9 cellular contexts compared by ENCODE assay signal in genomic region chr6:24283043-24283985, GRCh38.
A peak's percentile ranks its signal among the peaks of the same experiment; 100 is the strongest.
DNase-seq lines count a peak whose midpoint lies in the region; ATAC-seq and TF ChIP-seq lines count a peak whose summit lies in the region.
"Had no signal": no experiment of that assay in that cellular context is flagged by ENCODE, and none has a peak within 500 bp of the region (broad histone marks: within the 10 kb centered on the region; RNA-seq: fewer than 3 reads in every experiment).

No MANE protein-coding gene starts in this region.

- no peak overlapping the region for H3K27ac Mint-ChIP-seq in activated CD8-positive, alpha-beta T cell treated with anti-CD3 and anti-CD28 coated beads for 36 hours
- H3K27ac Mint-ChIP-seq in naive thymus-derived CD4-positive, alpha-beta T cell, result no peak overlapping the region
- H3K27ac Mint-ChIP-seq: immature natural killer cell had no signal

- no peaks in the 10 kb centered on the region for H3K9me3 ChIP-seq in naive thymus-derived CD4-positive, alpha-beta T cell (ENCODE audit: control insufficient read depth in 2 of 3, low read length in 3 of 3)

- no peaks in the 10 kb centered on the region for H3K36me3 Mint-ChIP-seq in activated CD8-positive, alpha-beta T cell treated with anti-CD3 and anti-CD28 coated beads for 36 hours (ENCODE audit: low read depth)
- no peaks in the 10 kb centered on the region for H3K36me3 Mint-ChIP-seq in naive thymus-derived CD4-positive, alpha-beta T cell
- H3K36me3 Mint-ChIP-seq: immature natural killer cell had no signal

- no peak overlapping the region for H3K27ac ChIP-seq in naive thymus-derived CD4-positive, alpha-beta T cell (ENCODE audit: low read depth, low read length)

- CTCF ChIA-PET in activated CD8-positive, alpha-beta T cell treated with anti-CD3 and anti-CD28 coated beads for 36 hours (lab: Charles Lee), result interaction anchor here (0.7 to 2.6 kb wide), 30 partner anchors 8 to 567 kb away, joined by 3 to 18 read pairs (median 4); partner anchors contain the start of genes ALDH5A1 and DCDC2
- CTCF ChIA-PET in naive thymus-derived CD4-positive, alpha-beta T cell (lab: Charles Lee), result interaction anchor here (0.5 to 1.3 kb wide), 10 partner anchors 27 to 237 kb away, joined by 3 to 5 read pairs (median 3); partner anchors contain the start of gene ALDH5A1

- H3K4me3 Mint-ChIP-seq in activated CD8-positive, alpha-beta T cell treated with anti-CD3 and anti-CD28 coated beads for 36 hours, result no peak overlapping the region
- H3K4me3 Mint-ChIP-seq in naive thymus-derived CD4-positive, alpha-beta T cell, result peak overlapping the region; percentile 21 to 77 (median 50)

- intact Hi-C loops in activated CD8-positive, alpha-beta T cell treated with anti-CD3 and anti-CD28 coated beads for 36 hours (cut with micrococcal nuclease), result loop anchor here (10.0 kb wide), 1 partner anchor 111 kb away; no protein-coding TSS in a partner anchor
- intact Hi-C loops in naive thymus-derived CD4-positive, alpha-beta T cell (cut with micrococcal nuclease), result loop anchor here (1.0 to 10.0 kb wide), 6 partner anchors 74 to 412 kb away; partner anchors contain the start of genes DCDC2 (in 1 of the 2) and MRS2 (in 1 of the 2)

- no peaks in the 10 kb centered on the region for H3K9me3 Mint-ChIP-seq in activated CD8-positive, alpha-beta T cell treated with anti-CD3 and anti-CD28 coated beads for 36 hours
- no peaks in the 10 kb centered on the region for H3K9me3 Mint-ChIP-seq in naive thymus-derived CD4-positive, alpha-beta T cell

- no peaks in the 10 kb centered on the region for H3K4me1 ChIP-seq in naive thymus-derived CD4-positive, alpha-beta T cell (ENCODE audit: control insufficient read depth in 2 of 2, insufficient read depth in 2 of 2, low read length in 2 of 2)

- no peaks in the 10 kb centered on the region for H3K36me3 ChIP-seq in naive thymus-derived CD4-positive, alpha-beta T cell (ENCODE audit: control insufficient read depth in 2 of 3, insufficient read depth in 3 of 3, low read length in 3 of 3)

- no peaks in the 10 kb centered on the region for H3K27me3 ChIP-seq in naive thymus-derived CD4-positive, alpha-beta T cell (ENCODE audit: control insufficient read depth in 2 of 2, insufficient read depth in 2 of 2, low read length in 2 of 2)

- ATAC-seq in GM21381 (IDR thresholded peaks at IDR 0.05; ENCODE audit: unreplicated experiment) (peak; percentile 79), HG03575 (IDR thresholded peaks at IDR 0.05; ENCODE audit: extremely low read depth, insufficient number of reproducible peaks, low FRiP score, unreplicated experiment) (peak; percentile 43)
- ATAC-seq in activated CD8-positive, alpha-beta T cell treated with anti-CD3 and anti-CD28 coated beads for 36 hours, result peak; percentile 88
- peak; percentile 81 for ATAC-seq in naive thymus-derived CD4-positive, alpha-beta T cell

- H3K27me3 Mint-ChIP-seq in activated CD8-positive, alpha-beta T cell treated with anti-CD3 and anti-CD28 coated beads for 36 hours, result peaks cover 2% of the 10 kb centered on the region
- peaks cover 4 to 14% (median 9%) of the 10 kb centered on the region in 5 donors for H3K27me3 Mint-ChIP-seq in naive thymus-derived CD4-positive, alpha-beta T cell

- H3K4me3 ChIP-seq in naive thymus-derived CD4-positive, alpha-beta T cell (ENCODE audit: low read length), result no peak overlapping the region

- H3K4me1 Mint-ChIP-seq in activated CD8-positive, alpha-beta T cell treated with anti-CD3 and anti-CD28 coated beads for 36 hours (ENCODE audit: low read depth), result peaks cover 6% of the 10 kb centered on the region
- peaks cover 0 to 7% (median 6%) of the 10 kb centered on the region in 7 donors for H3K4me1 Mint-ChIP-seq in naive thymus-derived CD4-positive, alpha-beta T cell

- POLR2A ChIA-PET in activated CD8-positive, alpha-beta T cell treated with anti-CD3 and anti-CD28 coated beads for 36 hours (lab: Charles Lee), result no interaction called here
- POLR2A ChIA-PET in naive thymus-derived CD4-positive, alpha-beta T cell (lab: Charles Lee), result no interaction called here

- peak; percentile 67 for TF ChIP-seq CTCF in activated CD8-positive, alpha-beta T cell treated with anti-CD3 and anti-CD28 coated beads for 36 hours (IDR thresholded peaks at IDR 0.05)

- peak; percentile 89 for DNase-seq in DMS53 treated with DMSO at 0.1 percent for 48 hours (lab: John Stamatoyannopoulos, UW; ENCODE audit: unreplicated experiment)
- DNase-seq in NCI-H524 (lab: John Stamatoyannopoulos, UW), result peak; percentile 59 to 75
- peak; percentile 60 for DNase-seq in activated CD8-positive, alpha-beta T cell treated with anti-CD3 and anti-CD28 coated beads for 36 hours
- DNase-seq in fibroblast of gingiva (ENCODE audit: low read depth), result peak; percentile 62
- peak in 6 of 9 donors; percentile 13 to 50 (median 42) for DNase-seq in naive thymus-derived CD4-positive, alpha-beta T cell
- DNase-seq in ureter (ENCODE audit: low spot score), result peak; percentile 70
